Comparison of ENCODE assay signal across 1 cellular context in genomic region chr7:78528964-78529363, GRCh38.
TF ChIP-seq lines count a peak whose summit lies in the region.

No MANE protein-coding gene starts in this region.

TF ChIP-seq in SK-N-SH treated with all-trans-retinoic acid at 6 μM for 48 hours, 23 proteins besides CTCF, POLR2A, EP300 and RAD21 (continued from another document):
- no peak for TF ChIP-seq CREB5 (CRISPR knock-in tag; IDR thresholded peaks at IDR 0.05; ENCODE audit: low read depth)
- TF ChIP-seq ZFP3 (CRISPR knock-in tag; IDR thresholded peaks at IDR 0.05) = no peak
- no peak for TF ChIP-seq RARB (CRISPR knock-in tag; IDR thresholded peaks at IDR 0.05)
- TF ChIP-seq PPARA (CRISPR knock-in tag; IDR thresholded peaks at IDR 0.05; ENCODE audit: borderline replicate concordance) = no peak
- no peak for TF ChIP-seq GLIS3 (CRISPR knock-in tag; IDR thresholded peaks at IDR 0.05)
- TF ChIP-seq TCF4 (CRISPR knock-in tag; IDR thresholded peaks at IDR 0.05; ENCODE audit: borderline replicate concordance) = no peak
- no peak for TF ChIP-seq ARNTL (CRISPR knock-in tag; IDR thresholded peaks at IDR 0.05; ENCODE audit: borderline replicate concordance, low read depth)
- TF ChIP-seq ZNF70 (CRISPR knock-in tag; IDR thresholded peaks at IDR 0.05) = no peak
- TF ChIP-seq, protein P1, sequence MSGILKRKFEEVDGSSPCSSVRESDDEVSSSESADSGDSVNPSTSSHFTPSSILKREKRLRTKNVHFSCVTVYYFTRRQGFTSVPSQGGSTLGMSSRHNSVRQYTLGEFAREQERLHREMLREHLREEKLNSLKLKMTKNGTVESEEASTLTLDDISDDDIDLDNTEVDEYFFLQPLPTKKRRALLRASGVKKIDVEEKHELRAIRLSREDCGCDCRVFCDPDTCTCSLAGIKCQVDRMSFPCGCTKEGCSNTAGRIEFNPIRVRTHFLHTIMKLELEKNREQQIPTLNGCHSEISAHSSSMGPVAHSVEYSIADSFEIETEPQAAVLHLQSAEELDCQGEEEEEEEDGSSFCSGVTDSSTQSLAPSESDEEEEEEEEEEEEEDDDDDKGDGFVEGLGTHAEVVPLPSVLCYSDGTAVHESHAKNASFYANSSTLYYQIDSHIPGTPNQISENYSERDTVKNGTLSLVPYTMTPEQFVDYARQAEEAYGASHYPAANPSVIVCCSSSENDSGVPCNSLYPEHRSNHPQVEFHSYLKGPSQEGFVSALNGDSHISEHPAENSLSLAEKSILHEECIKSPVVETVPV (CRISPR knock-in tag; IDR thresholded peaks at IDR 0.05) = no peak
- no peak for TF ChIP-seq ZNF8 (CRISPR knock-in tag; IDR thresholded peaks at IDR 0.05)
- TF ChIP-seq ISL1 (CRISPR knock-in tag; IDR thresholded peaks at IDR 0.05) = peak; percentile 79
- TF ChIP-seq SNAI2 (CRISPR knock-in tag; IDR thresholded peaks at IDR 0.05) = no peak
- TF ChIP-seq ZC3H10 (CRISPR knock-in tag; IDR thresholded peaks at IDR 0.05) = peak; percentile 76
- no peak for TF ChIP-seq ESRRG (CRISPR knock-in tag; IDR thresholded peaks at IDR 0.05)
- TF ChIP-seq TSHZ2 (CRISPR knock-in tag; IDR thresholded peaks at IDR 0.05) = no peak
